In genomic region chr6:133333852-133334251, GRCh38 we compare ENCODE assay signal across 30 cellular contexts.
"Had no signal": no experiment of that assay in that cellular context is flagged by ENCODE, and none has a peak within 500 bp of the region (broad histone marks: within the 10 kb centered on the region; RNA-seq: fewer than 3 reads in every experiment).

No MANE protein-coding gene starts in this region.

- H3K4me3 ChIP-seq: coronary artery, dorsolateral prefrontal cortex, gastroesophageal sphincter had no signal

- H3K27me3 Mint-ChIP-seq: activated CD4-positive, alpha-beta memory T cell treated with anti-CD3 and anti-CD28 coated beads for 36 hours; activated CD4-positive, alpha-beta T cell treated with anti-CD3 and anti-CD28 coated beads, Interleukin-2, amount 10 ng/mL, durations not matched to agents 24 days and 14 days; activated naive CD4-positive, alpha-beta T cell treated with anti-CD3 and anti-CD28 coated beads, Interleukin-2, amount 10 ng/mL, durations not matched to agents 7 days and 5 days; activated T-cell treated with anti-CD3 and anti-CD28 coated beads, Interleukin-2, amount 50 U/mL, for 24 hours; central memory CD8-positive, alpha-beta T cell; dendritic cell treated with granulocyte-macrophage colony-stimulating factor and Interleukin-4, amounts not matched to agents 40 ng/mL and 50 ng/mL, for 4 days had no signal

- H3K27me3 ChIP-seq: brain microvascular endothelial cell, foreskin keratinocyte, gastroesophageal sphincter had no signal

- H3K4me1 ChIP-seq: foreskin keratinocyte, gastroesophageal sphincter had no signal

- H3K36me3 ChIP-seq: brain microvascular endothelial cell, gastroesophageal sphincter had no signal

- H3K9me3 Mint-ChIP-seq: activated CD4-positive, alpha-beta memory T cell treated with anti-CD3 and anti-CD28 coated beads for 36 hours; activated CD4-positive, alpha-beta T cell treated with anti-CD3 and anti-CD28 coated beads, Interleukin-2, amount 10 ng/mL, durations not matched to agents 24 days and 14 days; activated naive CD4-positive, alpha-beta T cell treated with anti-CD3 and anti-CD28 coated beads, Interleukin-2, amount 10 ng/mL, durations not matched to agents 7 days and 5 days; activated naive CD4-positive, alpha-beta T cell treated with anti-CD3 and anti-CD28 coated beads, Interleukin-2, amount 50 U/mL, for 72 hours; activated naive CD8-positive, alpha-beta T cell treated with anti-CD3 and anti-CD28 coated beads, Interleukin-2, amount 10 ng/mL, durations not matched to agents 7 days and 5 days; activated T-cell treated with anti-CD3 and anti-CD28 coated beads, Interleukin-2, amount 50 U/mL, for 24 hours; dendritic cell treated with granulocyte-macrophage colony-stimulating factor and Interleukin-4, amounts not matched to agents 40 ng/mL and 50 ng/mL, for 4 days; endodermal cell had no signal

- H3K4me1 Mint-ChIP-seq: activated CD4-positive, alpha-beta T cell treated with anti-CD3 and anti-CD28 coated beads for 36 hours; activated CD4-positive, alpha-beta T cell treated with anti-CD3 and anti-CD28 coated beads, Interleukin-2, amount 10 ng/mL, durations not matched to agents 24 days and 14 days; activated naive CD4-positive, alpha-beta T cell treated with anti-CD3 and anti-CD28 coated beads, Interleukin-2, amount 10 ng/mL, durations not matched to agents 7 days and 5 days; activated naive CD8-positive, alpha-beta T cell treated with anti-CD3 and anti-CD28 coated beads, Interleukin-2, amount 10 ng/mL, durations not matched to agents 7 days and 5 days; central memory CD8-positive, alpha-beta T cell; T-helper 17 cell had no signal

- H3K27ac ChIP-seq: brain microvascular endothelial cell, coronary artery, dorsolateral prefrontal cortex, foreskin keratinocyte, gastroesophageal sphincter had no signal

- DNase-seq: activated CD4-positive, alpha-beta memory T cell treated with anti-CD3 and anti-CD28 coated beads for 36 hours; activated CD4-positive, alpha-beta T cell treated with anti-CD3 and anti-CD28 coated beads for 36 hours; activated CD4-positive, alpha-beta T cell treated with anti-CD3 and anti-CD28 coated beads, Interleukin-2, amount 10 ng/mL, durations not matched to agents 24 days and 14 days; activated CD4-positive, CD25-positive, alpha-beta regulatory T cell; activated CD4-positive, CD25-positive, alpha-beta regulatory T cell treated with anti-CD3 and anti-CD28 coated beads, Interleukin-2, amount 50 U/mL, for 72 hours; activated CD8-positive, alpha-beta memory T cell treated with anti-CD3 and anti-CD28 coated beads, Interleukin-2, amount 50 U/mL, for 48 hours; activated CD8-positive, alpha-beta T cell treated with anti-CD3 and anti-CD28 coated beads, Interleukin-2, amount 10 ng/mL, durations not matched to agents 7 days and 5 days; activated gamma-delta T cell; activated naive CD4-positive, alpha-beta T cell; activated naive CD4-positive, alpha-beta T cell treated with anti-CD3 and anti-CD28 coated beads, Interleukin-2, amount 10 ng/mL, durations not matched to agents 7 days and 5 days; activated naive CD8-positive, alpha-beta T cell treated with anti-CD3 and anti-CD28 coated beads, Interleukin-2, amount 10 ng/mL, durations not matched to agents 7 days and 5 days; activated T-cell treated with anti-CD3 and anti-CD28 coated beads for 4 hours; activated T-cell treated with anti-CD3 and anti-CD28 coated beads, Interleukin-2, amount 50 U/mL, for 24 hours; activated T-cell treated with anti-CD3 and anti-CD28 coated beads, Interleukin-2, amount 50 U/mL, for 72 hours; amniotic stem cell; anterior cingulate cortex; brain microvascular endothelial cell; dorsolateral prefrontal cortex; effector memory CD4-positive, alpha-beta T cell; endodermal cell; foreskin keratinocyte; head of caudate nucleus; T-helper 1 cell; T-helper 17 cell had no signal

- ATAC-seq: activated CD4-positive, alpha-beta T cell treated with anti-CD3 and anti-CD28 coated beads for 36 hours; activated CD8-positive, alpha-beta T cell treated with anti-CD3 and anti-CD28 coated beads, Interleukin-2, amount 10 ng/mL, durations not matched to agents 7 days and 5 days; activated naive CD4-positive, alpha-beta T cell treated with anti-CD3 and anti-CD28 coated beads, Interleukin-2, amount 50 U/mL, for 72 hours; activated T-cell treated with anti-CD3 and anti-CD28 coated beads, Interleukin-2, amount 50 U/mL, for 72 hours; esophagus mucosa; foreskin keratinocyte; gastroesophageal sphincter; T-helper 17 cell had no signal

- H3K4me3 Mint-ChIP-seq: activated CD4-positive, alpha-beta memory T cell treated with anti-CD3 and anti-CD28 coated beads for 36 hours; activated CD4-positive, alpha-beta T cell treated with anti-CD3 and anti-CD28 coated beads for 36 hours; activated CD4-positive, alpha-beta T cell treated with anti-CD3 and anti-CD28 coated beads, Interleukin-2, amount 10 ng/mL, durations not matched to agents 24 days and 14 days; activated CD8-positive, alpha-beta T cell treated with anti-CD3 and anti-CD28 coated beads, Interleukin-2, amount 10 ng/mL, durations not matched to agents 7 days and 5 days; activated naive CD4-positive, alpha-beta T cell treated with anti-CD3 and anti-CD28 coated beads, Interleukin-2, amount 10 ng/mL, durations not matched to agents 7 days and 5 days; activated naive CD8-positive, alpha-beta T cell treated with anti-CD3 and anti-CD28 coated beads, Interleukin-2, amount 10 ng/mL, durations not matched to agents 7 days and 5 days; activated T-cell treated with anti-CD3 and anti-CD28 coated beads, Interleukin-2, amount 50 U/mL, for 24 hours; activated T-cell treated with anti-CD3 and anti-CD28 coated beads, Interleukin-2, amount 50 U/mL, for 72 hours; central memory CD8-positive, alpha-beta T cell; dendritic cell treated with granulocyte-macrophage colony-stimulating factor and Interleukin-4, amounts not matched to agents 40 ng/mL and 50 ng/mL, for 4 days; endodermal cell; T-helper 17 cell had no signal

- H3K27ac Mint-ChIP-seq: activated CD4-positive, alpha-beta memory T cell treated with anti-CD3 and anti-CD28 coated beads for 36 hours; activated CD4-positive, alpha-beta T cell treated with anti-CD3 and anti-CD28 coated beads for 36 hours; activated CD4-positive, alpha-beta T cell treated with anti-CD3 and anti-CD28 coated beads, Interleukin-2, amount 10 ng/mL, durations not matched to agents 24 days and 14 days; activated CD8-positive, alpha-beta T cell treated with anti-CD3 and anti-CD28 coated beads, Interleukin-2, amount 10 ng/mL, durations not matched to agents 7 days and 5 days; activated naive CD4-positive, alpha-beta T cell treated with anti-CD3 and anti-CD28 coated beads, Interleukin-2, amount 10 ng/mL, durations not matched to agents 7 days and 5 days; activated naive CD4-positive, alpha-beta T cell treated with anti-CD3 and anti-CD28 coated beads, Interleukin-2, amount 50 U/mL, for 72 hours; activated naive CD8-positive, alpha-beta T cell treated with anti-CD3 and anti-CD28 coated beads, Interleukin-2, amount 10 ng/mL, durations not matched to agents 7 days and 5 days; activated T-cell treated with anti-CD3 and anti-CD28 coated beads, Interleukin-2, amount 50 U/mL, for 24 hours; activated T-cell treated with anti-CD3 and anti-CD28 coated beads, Interleukin-2, amount 50 U/mL, for 72 hours; dendritic cell treated with granulocyte-macrophage colony-stimulating factor and Interleukin-4, amounts not matched to agents 40 ng/mL and 50 ng/mL, for 4 days; endodermal cell; T-helper 17 cell had no signal

- H3K36me3 Mint-ChIP-seq: activated CD4-positive, alpha-beta memory T cell treated with anti-CD3 and anti-CD28 coated beads for 36 hours; activated naive CD4-positive, alpha-beta T cell treated with anti-CD3 and anti-CD28 coated beads, Interleukin-2, amount 10 ng/mL, durations not matched to agents 7 days and 5 days; activated naive CD4-positive, alpha-beta T cell treated with anti-CD3 and anti-CD28 coated beads, Interleukin-2, amount 50 U/mL, for 72 hours; activated naive CD8-positive, alpha-beta T cell treated with anti-CD3 and anti-CD28 coated beads, Interleukin-2, amount 10 ng/mL, durations not matched to agents 7 days and 5 days had no signal
